ENCODE assay signal across 8 cellular contexts in genomic region chr12:96035283-96036236, GRCh38. TPM values are rescaled to one million over a fixed set of nuclear protein-coding genes. Genes with fewer than 3 reads are reported as not detected.
DNase-seq lines count a peak whose midpoint lies in the region; ATAC-seq and TF ChIP-seq lines count a peak whose summit lies in the region.

TSS of gene LTA4H (minus strand) at chr12:96035587. CDS start at chr12:96035519, 68 bp downstream.

- H3K27me3 ChIP-seq in thymus (ENCODE audit: control insufficient read depth, insufficient read depth), result no peaks in the 10 kb centered on the region

- H3K36me3 Mint-ChIP-seq in activated naive CD8-positive, alpha-beta T cell treated with anti-CD3 and anti-CD28 coated beads for 36 hours, result peaks cover 2% of the 10 kb centered on the region
- H3K36me3 Mint-ChIP-seq in osteocyte (ENCODE audit: unreplicated experiment), result no peaks in the 10 kb centered on the region

- no peak within 1 kb of the TSS for H3K27ac Mint-ChIP-seq in activated naive CD8-positive, alpha-beta T cell treated with anti-CD3 and anti-CD28 coated beads for 36 hours
- H3K27ac Mint-ChIP-seq in osteocyte (ENCODE audit: unreplicated experiment), result no peak within 1 kb of the TSS

- peak within 1 kb of the TSS; percentile 88 for H3K27ac ChIP-seq in thymus (ENCODE audit: low read depth)

- TF ChIP-seq CTCF in osteocyte (IDR thresholded peaks at IDR 0.05), result no peak

- intact Hi-C loops in head of caudate nucleus (cut with DNase I), result no loop called here

- H3K4me1 Mint-ChIP-seq in activated naive CD8-positive, alpha-beta T cell treated with anti-CD3 and anti-CD28 coated beads for 36 hours, result peaks cover 15% of the 10 kb centered on the region
- H3K4me1 Mint-ChIP-seq in osteocyte (ENCODE audit: unreplicated experiment), result peaks cover 3% of the 10 kb centered on the region

- TF ChIP-seq POLR2A in GM10847 (IDR thresholded peaks at IDR 0.05; ENCODE audit: extremely low read depth, insufficient read length), result peak; percentile 64

- no peaks in the 10 kb centered on the region for H3K9me3 ChIP-seq in thymus (ENCODE audit: control insufficient read depth)

- no peaks in the 10 kb centered on the region for H3K36me3 ChIP-seq in thymus (ENCODE audit: control insufficient read depth, insufficient read depth)

- no peaks in the 10 kb centered on the region for H3K27me3 Mint-ChIP-seq in activated naive CD8-positive, alpha-beta T cell treated with anti-CD3 and anti-CD28 coated beads for 36 hours
- no peaks in the 10 kb centered on the region for H3K27me3 Mint-ChIP-seq in osteocyte (ENCODE audit: unreplicated experiment)

- peaks cover 6% of the 10 kb centered on the region for H3K4me1 ChIP-seq in thymus (ENCODE audit: control insufficient read depth, insufficient read depth, low read length)

- H3K9me3 Mint-ChIP-seq in activated naive CD8-positive, alpha-beta T cell treated with anti-CD3 and anti-CD28 coated beads for 36 hours, result no peaks in the 10 kb centered on the region
- H3K9me3 Mint-ChIP-seq in osteocyte (ENCODE audit: unreplicated experiment), result no peaks in the 10 kb centered on the region

- peak; percentile 99 for DNase-seq in NCI-H1105 (lab: John Stamatoyannopoulos, UW)
- DNase-seq in SKM-1 (lab: John Stamatoyannopoulos, UW; ENCODE audit: unreplicated experiment), result peak; percentile 64
- DNase-seq in activated naive CD8-positive, alpha-beta T cell treated with anti-CD3 and anti-CD28 coated beads for 36 hours, result peak; percentile 92
- DNase-seq in head of caudate nucleus, result peak; percentile 95 to 99 (median 97)
- DNase-seq in osteocyte (ENCODE audit: extremely low spot score, unreplicated experiment), result peak; percentile 97

- peak; percentile 93 for ATAC-seq in HG02642 (IDR thresholded peaks at IDR 0.05; ENCODE audit: poor library complexity, unreplicated experiment)

- WGBS in thymus, result under 1% methylated on average over 55 of the region's 55 CpGs

- H3K4me3 ChIP-seq in thymus (ENCODE audit: low read length), result peak within 1 kb of the TSS; percentile 64

- H3K4me3 Mint-ChIP-seq in activated naive CD8-positive, alpha-beta T cell treated with anti-CD3 and anti-CD28 coated beads for 36 hours, result no peak within 1 kb of the TSS
- H3K4me3 Mint-ChIP-seq in osteocyte (ENCODE audit: unreplicated experiment), result no peak within 1 kb of the TSS

RNA-seq across cellular contexts. Expression of gene LTA4H, which starts in this region (rescaled TPM):
- total RNA-seq in activated naive CD8-positive, alpha-beta T cell treated with anti-CD3 and anti-CD28 coated beads for 36 hours, result 10 to 100 TPM; 93.7 to 94.4 TPM
- total RNA-seq in osteocyte, result 68.3 and 69.4 TPM in 2 replicates
- 61.5 TPM for polyA plus RNA-seq in thymus

Comparison
In these comparisons a context has a peak if more than half of its experiments do, and no peak if none do; other contexts are left out.
1. Peak in every context shown above with its lines: DNase-seq, ATAC-seq, H3K4me3 ChIP-seq and H3K27ac ChIP-seq.